In the genomic region with DNA sequence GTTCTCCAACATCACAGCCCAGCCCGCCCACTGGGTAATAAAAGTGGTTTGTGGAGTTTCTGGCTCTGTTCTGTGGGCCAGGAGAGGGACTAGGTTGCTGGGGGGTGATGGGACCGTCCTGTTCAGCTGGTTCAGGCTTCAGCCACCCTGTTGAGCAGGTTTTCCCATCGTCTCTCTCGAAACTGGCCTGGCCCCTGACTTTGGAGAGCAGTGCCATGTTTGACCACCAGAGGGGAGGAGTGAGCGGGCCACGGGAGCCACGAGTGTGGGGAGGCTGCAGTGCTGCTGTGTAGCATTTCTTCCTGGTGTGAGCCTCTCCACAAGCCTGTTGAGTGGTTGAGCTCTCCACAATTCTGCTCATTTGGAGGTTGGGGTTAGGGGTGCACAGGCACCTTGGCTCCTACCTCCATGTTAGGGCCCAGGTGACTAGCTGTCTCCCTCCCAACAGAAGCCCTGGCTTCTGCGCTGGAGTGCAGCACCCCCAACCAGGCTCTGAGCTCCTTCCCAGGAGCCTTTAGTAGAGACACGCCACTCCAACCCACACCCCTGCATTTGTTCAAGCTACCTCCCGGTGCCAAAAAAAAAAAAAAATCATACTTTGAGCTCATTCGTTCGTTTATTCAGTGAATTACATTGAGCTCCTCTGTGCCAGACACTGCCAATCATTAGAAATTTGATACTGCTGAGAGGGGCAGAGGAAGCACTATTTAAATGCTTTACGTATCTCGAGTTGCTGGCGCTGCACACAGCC, we compare ENCODE assay signal across 8 cellular contexts. TPM values are rescaled to one million over a fixed set of nuclear protein-coding genes. Genes with fewer than 3 reads are reported as not detected.
A peak's percentile ranks its signal among the peaks of the same experiment; 100 is the strongest.
DNase-seq lines count a peak whose midpoint lies in the region; ATAC-seq and TF ChIP-seq lines count a peak whose summit lies in the region.

No MANE protein-coding gene starts in this region.

- no peaks in the 10 kb centered on the region for H3K9me3 ChIP-seq in lower lobe of right lung

- intact Hi-C loops in lower lobe of right lung (cut with DNase I), result no loop called here

- CTCF ChIA-PET in GM10248 (lab: Yijun Ruan, JAX), result interaction anchor here (0.6 to 4.2 kb wide), 51 partner anchors 23 to 1171 kb away, joined by 3 to 31 read pairs (median 3); a partner anchor contains a TSS

- H3K36me3 ChIP-seq in lower lobe of right lung, result peaks cover 45% of the 10 kb centered on the region

- H3K4me1 ChIP-seq in lower lobe of right lung, result peaks cover 23% of the 10 kb centered on the region

- ATAC-seq in HG02981 (IDR thresholded peaks at IDR 0.05; ENCODE audit: unreplicated experiment) (peak; percentile 61), lower lobe of right lung (peak; percentile 90 to 93)

- no peak overlapping the region for H3K4me3 ChIP-seq in lower lobe of right lung

- POLR2A ChIA-PET in GM10248 (lab: Yijun Ruan, JAX), result interaction anchor here (0.6 to 2.5 kb wide), 4 partner anchors 15 to 111 kb away, joined by 4 to 7 read pairs (median 6); a partner anchor contains a TSS

- DNase-seq in GM10248 (ENCODE audit: extremely low spot score), result peak; percentile 89
- peak; percentile 41 to 85 for DNase-seq in NCI-H526 (lab: John Stamatoyannopoulos, UW)
- DNase-seq in activated CD4-positive, alpha-beta T cell treated with anti-CD3 and anti-CD28 coated beads, Interleukin-2, amount 50 U/mL, for 1 hour, result peak; percentile 82
- DNase-seq in dermis blood vessel endothelial cell, result peak; percentile 82
- peak; percentile 87 for DNase-seq in lower lobe of right lung
- DNase-seq in stimulated activated CD8-positive, alpha-beta memory T cell treated with anti-CD3 and anti-CD28 coated beads, Interleukin-12 subunit alpha, Interleukin-12 subunit beta, amount 100 ng/mL, for 1 hour (ENCODE audit: low read depth), result peak; percentile 60
- no peak for DNase-seq in DMS79 treated with DMSO at 0.1 percent for 48 hours (lab: John Stamatoyannopoulos, UW)

- H3K27ac ChIP-seq in lower lobe of right lung, result no peak overlapping the region

- H3K27me3 ChIP-seq in lower lobe of right lung (ENCODE audit: low read depth), result no peaks in the 10 kb centered on the region

- peak; percentile 97 for TF ChIP-seq CTCF in GM10248 (IDR thresholded peaks at IDR 0.05; ENCODE audit: control extremely low read depth, extremely low read depth, low read depth, missing control alignments)
- TF ChIP-seq CTCF in lower lobe of right lung (IDR thresholded peaks at IDR 0.05), result peak; percentile 93

RNA-seq across cellular contexts. Expression of a gene that starts 13.9 kb away (rescaled TPM):
- total RNA-seq in dermis blood vessel endothelial cell, result 1.2 and 3.7 TPM in 2 replicates
- total RNA-seq in lower lobe of right lung, result 76.5 TPM

RNA-seq across cellular contexts. Expression of a gene that starts 16.3 kb away (rescaled TPM):
- total RNA-seq in dermis blood vessel endothelial cell, result 0.17 TPM in 1 of 2 replicates, not detected in the other
- 1.5 TPM for total RNA-seq in lower lobe of right lung

RNA-seq across cellular contexts. Expression of a gene that starts 29.3 kb away (rescaled TPM):
- total RNA-seq in dermis blood vessel endothelial cell (not detected in 2 replicates), lower lobe of right lung (0.53 TPM)

RNA-seq across cellular contexts. Expression of a gene that starts 36.5 kb away (rescaled TPM):
- 64.1 and 67.2 TPM in 2 replicates for total RNA-seq in dermis blood vessel endothelial cell
- total RNA-seq in lower lobe of right lung, result 24.0 TPM

RNA-seq across cellular contexts. Expression of a gene that starts 50.5 kb away (rescaled TPM):
- total RNA-seq in dermis blood vessel endothelial cell (21.6 and 61.4 TPM in 2 replicates), lower lobe of right lung (28.4 TPM)

Comparison
In these comparisons a context has a peak if more than half of its experiments do, and no peak if none do; other contexts are left out.
1. RNA of a gene that starts 13.9 kb away (total RNA-seq): 76.5 TPM in lower lobe of right lung (single experiment); 1.2 to 3.7 TPM in dermis blood vessel endothelial cell; every median in the first group is over 10 times any median in the second.